In the genomic region with DNA sequence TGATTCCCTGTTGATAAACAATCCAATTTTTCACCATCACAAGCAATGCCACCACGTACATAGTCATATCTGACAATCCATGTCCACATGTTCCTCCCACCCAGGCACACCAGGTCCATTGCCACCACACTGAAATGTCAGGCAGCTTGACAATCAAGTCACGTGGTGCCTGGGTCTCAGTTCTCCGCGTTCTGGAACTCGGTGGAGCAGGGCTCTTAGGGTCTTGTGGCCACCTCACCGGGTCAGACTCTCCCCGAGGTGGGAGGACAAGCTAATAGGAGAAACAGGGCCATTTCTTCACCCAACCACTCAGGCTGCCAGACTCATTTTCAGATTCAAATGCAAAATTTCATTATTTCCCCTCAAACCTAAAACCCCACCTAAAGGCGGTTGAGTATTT, we compare ENCODE assay signal across 12 cellular contexts.
DNase-seq lines count a peak whose midpoint lies in the region; ATAC-seq and TF ChIP-seq lines count a peak whose summit lies in the region.
"Had no signal": no experiment of that assay in that cellular context is flagged by ENCODE, and none has a peak within 500 bp of the region (broad histone marks: within the 10 kb centered on the region; RNA-seq: fewer than 3 reads in every experiment).

No MANE protein-coding gene starts in this region.

- peaks cover 12% of the 10 kb centered on the region for H3K79me1 ChIP-seq in trophoblast cell (ENCODE audit: low read length)

- no peak overlapping the region for H3K27ac Mint-ChIP-seq in activated CD4-positive, alpha-beta memory T cell treated with anti-CD3 and anti-CD28 coated beads for 36 hours

- no peak for TF ChIP-seq POLR2A in vagina (IDR thresholded peaks at IDR 0.05)

- H3K4me1 ChIP-seq in heart right ventricle (peaks cover 0 to 21% (median 15%) of the 10 kb centered on the region in 9 donors), right atrium auricular region (peaks cover 0 to 16% of the 10 kb centered on the region in 2 donors), trophoblast cell (ENCODE audit: control insufficient read depth in 1 of 2, insufficient read depth in 2 of 2, low read length in 2 of 2) (peaks cover 6 to 10% of the 10 kb centered on the region in 2 experiments), vagina (peaks cover 13% of the 10 kb centered on the region)

- peaks cover 2% of the 10 kb centered on the region for H3K79me2 ChIP-seq in trophoblast cell (ENCODE audit: control insufficient read depth, insufficient read depth, low read length, poor library complexity)

- TF ChIP-seq CTCF in heart right ventricle (IDR thresholded peaks at IDR 0.05) (no peak), right atrium auricular region (IDR thresholded peaks at IDR 0.05) (no peak), vagina (IDR thresholded peaks at IDR 0.05) (no peak)

- H3K9me3 ChIP-seq in heart right ventricle (peaks cover 0 to 9% (median 0%) of the 10 kb centered on the region in 11 donors), right atrium auricular region (no peaks in the 10 kb centered on the region), trophoblast cell (ENCODE audit: insufficient read depth, low read depth, low read length) (no peaks in the 10 kb centered on the region), vagina (no peaks in the 10 kb centered on the region)

- peak overlapping the region; percentile 97 for H2BK12ac ChIP-seq in trophoblast cell (ENCODE audit: low read length)

- peak in 2 of 8 donors; percentile 2 to 15 for ATAC-seq in heart right ventricle
- no peak for ATAC-seq in Right ventricle myocardium superior (ENCODE audit: poor library complexity)
- ATAC-seq: activated CD4-positive, CD25-positive, alpha-beta regulatory T cell treated with anti-CD3 and anti-CD28 coated beads, Interleukin-2, amount 50 U/mL, for 24 hours had no signal

- H3K4me3 ChIP-seq in heart right ventricle (peak overlapping the region in 7 of 10 donors; percentile 6 to 57 (median 51)), right atrium auricular region (peak overlapping the region in 1 of 2 donors; percentile 44), trophoblast cell (ENCODE audit: low read depth, low read length) (no peak overlapping the region), vagina (peak overlapping the region; percentile 29 to 39)

- peaks cover 45% of the 10 kb centered on the region for H3K27me3 Mint-ChIP-seq in activated CD4-positive, alpha-beta memory T cell treated with anti-CD3 and anti-CD28 coated beads for 36 hours

- H4K91ac ChIP-seq in trophoblast cell (ENCODE audit: low read depth, low read length) = peak overlapping the region; percentile 69

- H3K27me3 ChIP-seq in heart right ventricle (peaks cover 0 to 15% (median 0%) of the 10 kb centered on the region in 7 donors), right atrium auricular region (no peaks in the 10 kb centered on the region), trophoblast cell (ENCODE audit: insufficient read depth, low read length) (no peaks in the 10 kb centered on the region), vagina (no peaks in the 10 kb centered on the region)

- peak overlapping the region; percentile 86 for H4K8ac ChIP-seq in trophoblast cell (ENCODE audit: low read depth, low read length)

- peak overlapping the region; percentile 2 for H4K12ac ChIP-seq in trophoblast cell (ENCODE audit: low read depth, low read length)

- H3K27ac ChIP-seq in heart right ventricle = peak overlapping the region; percentile 73 to 89 (median 81)
- peak overlapping the region; percentile 77 to 79 for H3K27ac ChIP-seq in right atrium auricular region
- H3K27ac ChIP-seq in trophoblast cell (ENCODE audit: low read depth, low read length) = peak overlapping the region; percentile 92
- H3K27ac ChIP-seq in vagina = peak overlapping the region; percentile 60

- H3K36me3 ChIP-seq in heart right ventricle (no peaks in the 10 kb centered on the region), right atrium auricular region (no peaks in the 10 kb centered on the region), trophoblast cell (ENCODE audit: control insufficient read depth in 1 of 2, insufficient read depth in 2 of 2, low read length in 2 of 2) (no peaks in the 10 kb centered on the region), vagina (no peaks in the 10 kb centered on the region)

- no peaks in the 10 kb centered on the region for H3K36me3 Mint-ChIP-seq in activated CD4-positive, alpha-beta memory T cell treated with anti-CD3 and anti-CD28 coated beads for 36 hours

- no peak for DNase-seq in heart right ventricle
- no peak for DNase-seq in Right ventricle myocardium superior
- no peak for DNase-seq in right atrium auricular region (ENCODE audit: low spot score)
- DNase-seq in trophoblast cell = no peak
- no peak for DNase-seq in vagina (ENCODE audit: extremely low spot score in 2 of 2)
- DNase-seq in hepatic stellate cell (ENCODE audit: low spot score) = no peak
- DNase-seq in foreskin melanocyte = no peak
- DNase-seq in activated CD4-positive, alpha-beta memory T cell treated with anti-CD3 and anti-CD28 coated beads for 36 hours = no peak
- DNase-seq: activated gamma-delta T cell; effector CD4-positive, alpha-beta T cell; NCI-H2081 treated with DMSO at 0.1 percent for 48 hours had no signal

- H3K4me1 Mint-ChIP-seq in activated CD4-positive, alpha-beta memory T cell treated with anti-CD3 and anti-CD28 coated beads for 36 hours (ENCODE audit: low read depth) = peaks cover 2% of the 10 kb centered on the region

- peak overlapping the region; percentile 55 for H2BK5ac ChIP-seq in trophoblast cell (ENCODE audit: low read depth, low read length, poor library complexity)

- H2BK120ac ChIP-seq in trophoblast cell (ENCODE audit: insufficient read depth, low read length, poor library complexity) = peak overlapping the region; percentile 44

- peak overlapping the region; percentile 45 for H3K18ac ChIP-seq in trophoblast cell (ENCODE audit: low read length)

- H3K9me3 Mint-ChIP-seq in activated CD4-positive, alpha-beta memory T cell treated with anti-CD3 and anti-CD28 coated beads for 36 hours = no peaks in the 10 kb centered on the region

- H2AK5ac ChIP-seq in trophoblast cell (ENCODE audit: low read length) = peak overlapping the region; percentile 42

- H3K4ac ChIP-seq in trophoblast cell (ENCODE audit: low read depth, low read length) = no peak overlapping the region

- 80 to 89% methylated on average over 8 of the region's 8 CpGs for WGBS in heart right ventricle, 2 donors
- WGBS in trophoblast cell (ENCODE audit: extremely low coverage, insufficient coverage, insufficient read length) = no CpG with 5 or more reads among the region's 8 CpGs

- peak overlapping the region; percentile 40 for H2AFZ ChIP-seq in trophoblast cell (ENCODE audit: insufficient read depth, low read length, poor library complexity)

- no peak overlapping the region for H3K4me3 Mint-ChIP-seq in activated CD4-positive, alpha-beta memory T cell treated with anti-CD3 and anti-CD28 coated beads for 36 hours

- H3K9ac ChIP-seq in trophoblast cell (ENCODE audit: low read length) = peak overlapping the region; percentile 6

- CTCF ChIA-PET in activated CD4-positive, alpha-beta memory T cell treated with anti-CD3 and anti-CD28 coated beads for 36 hours (lab: Charles Lee) = no interaction called here

- peak overlapping the region; percentile 57 for H3K4me2 ChIP-seq in trophoblast cell (ENCODE audit: low read length)

- POLR2A ChIA-PET in activated CD4-positive, alpha-beta memory T cell treated with anti-CD3 and anti-CD28 coated beads for 36 hours (lab: Charles Lee) = no interaction called here

- intact Hi-C loops in heart right ventricle (cut with DNase I) (loop anchor here in 2 of 10 donors (5.0 kb wide), 1 partner anchor 201 kb away; a partner anchor contains a TSS), Right ventricle myocardium superior (cut with DNase I) (loop anchor here (10.0 kb wide), 1 partner anchor 53 kb away; no protein-coding TSS in a partner anchor), vagina (cut with DNase I) (loop anchor here (5.0 to 10.0 kb wide), 2 partner anchors 49 to 203 kb away; a partner anchor contains a TSS)
- intact Hi-C loops in activated CD4-positive, alpha-beta memory T cell treated with anti-CD3 and anti-CD28 coated beads for 36 hours (cut with micrococcal nuclease) = no loop called here

- H3K23ac ChIP-seq in trophoblast cell (ENCODE audit: low read length) = no peak overlapping the region

- H3K14ac ChIP-seq in trophoblast cell (ENCODE audit: low read length) = peak overlapping the region; percentile 75
